ENCODE assay signal across 1 cellular context in genomic region chr9:85900504-85901201, GRCh38.
TF ChIP-seq lines count a peak whose summit lies in the region.

No MANE protein-coding gene starts in this region.

TF ChIP-seq in K562, 482 proteins besides CTCF, POLR2A, EP300 and RAD21 (continued from another document):
- no peak for TF ChIP-seq KDM5B (IDR thresholded peaks at IDR 0.05; ENCODE audit: insufficient replicate concordance, low read depth, low read length)
- no peak for TF ChIP-seq ZNF778 (CRISPR knock-in tag; IDR thresholded peaks at IDR 0.05)
- TF ChIP-seq, protein P1, sequence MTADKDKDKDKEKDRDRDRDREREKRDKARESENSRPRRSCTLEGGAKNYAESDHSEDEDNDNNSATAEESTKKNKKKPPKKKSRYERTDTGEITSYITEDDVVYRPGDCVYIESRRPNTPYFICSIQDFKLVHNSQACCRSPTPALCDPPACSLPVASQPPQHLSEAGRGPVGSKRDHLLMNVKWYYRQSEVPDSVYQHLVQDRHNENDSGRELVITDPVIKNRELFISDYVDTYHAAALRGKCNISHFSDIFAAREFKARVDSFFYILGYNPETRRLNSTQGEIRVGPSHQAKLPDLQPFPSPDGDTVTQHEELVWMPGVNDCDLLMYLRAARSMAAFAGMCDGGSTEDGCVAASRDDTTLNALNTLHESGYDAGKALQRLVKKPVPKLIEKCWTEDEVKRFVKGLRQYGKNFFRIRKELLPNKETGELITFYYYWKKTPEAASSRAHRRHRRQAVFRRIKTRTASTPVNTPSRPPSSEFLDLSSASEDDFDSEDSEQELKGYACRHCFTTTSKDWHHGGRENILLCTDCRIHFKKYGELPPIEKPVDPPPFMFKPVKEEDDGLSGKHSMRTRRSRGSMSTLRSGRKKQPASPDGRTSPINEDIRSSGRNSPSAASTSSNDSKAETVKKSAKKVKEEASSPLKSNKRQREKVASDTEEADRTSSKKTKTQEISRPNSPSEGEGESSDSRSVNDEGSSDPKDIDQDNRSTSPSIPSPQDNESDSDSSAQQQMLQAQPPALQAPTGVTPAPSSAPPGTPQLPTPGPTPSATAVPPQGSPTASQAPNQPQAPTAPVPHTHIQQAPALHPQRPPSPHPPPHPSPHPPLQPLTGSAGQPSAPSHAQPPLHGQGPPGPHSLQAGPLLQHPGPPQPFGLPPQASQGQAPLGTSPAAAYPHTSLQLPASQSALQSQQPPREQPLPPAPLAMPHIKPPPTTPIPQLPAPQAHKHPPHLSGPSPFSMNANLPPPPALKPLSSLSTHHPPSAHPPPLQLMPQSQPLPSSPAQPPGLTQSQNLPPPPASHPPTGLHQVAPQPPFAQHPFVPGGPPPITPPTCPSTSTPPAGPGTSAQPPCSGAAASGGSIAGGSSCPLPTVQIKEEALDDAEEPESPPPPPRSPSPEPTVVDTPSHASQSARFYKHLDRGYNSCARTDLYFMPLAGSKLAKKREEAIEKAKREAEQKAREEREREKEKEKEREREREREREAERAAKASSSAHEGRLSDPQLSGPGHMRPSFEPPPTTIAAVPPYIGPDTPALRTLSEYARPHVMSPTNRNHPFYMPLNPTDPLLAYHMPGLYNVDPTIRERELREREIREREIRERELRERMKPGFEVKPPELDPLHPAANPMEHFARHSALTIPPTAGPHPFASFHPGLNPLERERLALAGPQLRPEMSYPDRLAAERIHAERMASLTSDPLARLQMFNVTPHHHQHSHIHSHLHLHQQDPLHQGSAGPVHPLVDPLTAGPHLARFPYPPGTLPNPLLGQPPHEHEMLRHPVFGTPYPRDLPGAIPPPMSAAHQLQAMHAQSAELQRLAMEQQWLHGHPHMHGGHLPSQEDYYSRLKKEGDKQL (CRISPR knock-in tag; IDR thresholded peaks at IDR 0.05; ENCODE audit: borderline replicate concordance): no peak
- no peak for TF ChIP-seq NR2F6 (CRISPR knock-in tag; IDR thresholded peaks at IDR 0.05)
- no peak for TF ChIP-seq HOMEZ (CRISPR knock-in tag; IDR thresholded peaks at IDR 0.05)
- no peak for TF ChIP-seq BCOR (IDR thresholded peaks at IDR 0.05)
- no peak for TF ChIP-seq RUNX1 (IDR thresholded peaks at IDR 0.05; ENCODE audit: low read depth)
- no peak for TF ChIP-seq ZNF12 (CRISPR knock-in tag; IDR thresholded peaks at IDR 0.05)
- no peak for TF ChIP-seq ARID3B (CRISPR knock-in tag; IDR thresholded peaks at IDR 0.05; ENCODE audit: borderline replicate concordance)
- TF ChIP-seq PCBP1 (IDR thresholded peaks at IDR 0.05; ENCODE audit: low read depth, low read length, poor library complexity, severe bottlenecking): no peak
- no peak for TF ChIP-seq ZNF146 (CRISPR knock-in tag; IDR thresholded peaks at IDR 0.05; ENCODE audit: unreplicated experiment)
TF ChIP-seq in K562: peak in this region for 0.
